Comparison of ENCODE assay signal across 1 cellular context in genomic region chr10:2207246-2207922, GRCh38.
A peak's percentile ranks its signal among the peaks of the same experiment; 100 is the strongest.
TF ChIP-seq lines count a peak whose summit lies in the region.

No MANE protein-coding gene starts in this region.

TF ChIP-seq in K562, 482 proteins besides CTCF, POLR2A, EP300 and RAD21 (continued from another document):
- TF ChIP-seq MGA (IDR thresholded peaks at IDR 0.05) (peak; percentile 72), ZFP30 (CRISPR knock-in tag; IDR thresholded peaks at IDR 0.05; ENCODE audit: borderline replicate concordance) (no peak), POLR3A (IDR thresholded peaks at IDR 0.05; ENCODE audit: borderline replicate concordance, extremely low read depth, insufficient read depth, insufficient read length) (no peak), E2F6 (IDR thresholded peaks at IDR 0.05; ENCODE audit: borderline replicate concordance in 1 of 2, extremely low read depth in 1 of 2, insufficient read depth in 1 of 2, insufficient read length in 1 of 2, low read depth in 1 of 2, low read length in 1 of 2, poor library complexity in 1 of 2, severe bottlenecking in 1 of 2) (peak in 1 of 2 experiments; percentile 32), GABPA (tag; conservative IDR thresholded peaks at IDR 0.05; ENCODE audit: low read depth) (peak; percentile 75)
